In the genomic region with DNA sequence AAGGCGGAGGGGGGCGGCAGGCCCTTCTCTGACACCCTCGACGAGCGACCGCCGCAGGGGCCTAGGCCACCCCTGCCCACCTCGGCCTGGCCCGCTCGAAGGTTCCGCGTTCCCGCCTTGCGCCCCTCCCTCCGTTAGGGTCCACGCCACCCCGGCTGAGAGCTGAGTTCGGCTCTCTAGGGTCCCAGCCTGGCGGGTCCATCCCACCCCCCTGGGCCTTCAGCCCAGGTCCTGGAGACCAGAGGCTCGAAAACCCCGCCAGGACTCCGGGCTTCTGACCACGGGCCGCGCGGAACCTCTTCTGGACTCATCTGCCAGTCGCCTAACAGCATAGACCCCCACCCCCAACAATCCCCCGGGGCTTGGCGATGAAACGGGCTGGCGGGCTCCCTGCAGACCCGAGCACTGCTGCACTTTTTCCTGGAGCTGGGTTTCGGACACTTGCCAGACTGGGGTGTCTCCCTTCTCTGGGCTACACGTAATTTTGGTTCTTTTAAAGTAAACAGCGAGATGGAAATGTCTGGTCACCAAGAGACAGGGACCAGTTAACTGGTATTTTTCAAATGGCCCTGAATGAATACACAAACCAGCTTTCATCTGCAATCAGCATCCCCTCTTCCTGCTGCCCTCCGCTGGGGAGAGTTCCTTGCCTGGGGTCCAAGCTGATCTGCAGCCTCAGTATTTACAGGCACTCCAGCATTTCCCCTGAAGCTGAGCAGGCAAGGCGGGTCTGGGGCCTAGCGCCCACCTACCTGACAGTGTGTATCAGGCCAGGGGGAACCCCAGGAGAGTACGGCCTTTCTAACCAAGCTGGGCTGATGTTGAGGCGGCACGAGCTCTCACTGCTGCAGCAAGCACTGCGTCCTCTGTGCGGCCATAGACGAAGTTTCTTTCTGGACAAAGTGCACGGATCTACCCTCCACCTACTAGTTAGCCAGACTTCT, we compare ENCODE assay signal across 1 cellular context.
A peak's percentile ranks its signal among the peaks of the same experiment; 100 is the strongest.
TF ChIP-seq lines count a peak whose summit lies in the region.

No MANE protein-coding gene starts in this region.

TF ChIP-seq in WTC11, 78 proteins besides CTCF, POLR2A, EP300 and RAD21 (continued from another document):
- TF ChIP-seq, protein P1, sequence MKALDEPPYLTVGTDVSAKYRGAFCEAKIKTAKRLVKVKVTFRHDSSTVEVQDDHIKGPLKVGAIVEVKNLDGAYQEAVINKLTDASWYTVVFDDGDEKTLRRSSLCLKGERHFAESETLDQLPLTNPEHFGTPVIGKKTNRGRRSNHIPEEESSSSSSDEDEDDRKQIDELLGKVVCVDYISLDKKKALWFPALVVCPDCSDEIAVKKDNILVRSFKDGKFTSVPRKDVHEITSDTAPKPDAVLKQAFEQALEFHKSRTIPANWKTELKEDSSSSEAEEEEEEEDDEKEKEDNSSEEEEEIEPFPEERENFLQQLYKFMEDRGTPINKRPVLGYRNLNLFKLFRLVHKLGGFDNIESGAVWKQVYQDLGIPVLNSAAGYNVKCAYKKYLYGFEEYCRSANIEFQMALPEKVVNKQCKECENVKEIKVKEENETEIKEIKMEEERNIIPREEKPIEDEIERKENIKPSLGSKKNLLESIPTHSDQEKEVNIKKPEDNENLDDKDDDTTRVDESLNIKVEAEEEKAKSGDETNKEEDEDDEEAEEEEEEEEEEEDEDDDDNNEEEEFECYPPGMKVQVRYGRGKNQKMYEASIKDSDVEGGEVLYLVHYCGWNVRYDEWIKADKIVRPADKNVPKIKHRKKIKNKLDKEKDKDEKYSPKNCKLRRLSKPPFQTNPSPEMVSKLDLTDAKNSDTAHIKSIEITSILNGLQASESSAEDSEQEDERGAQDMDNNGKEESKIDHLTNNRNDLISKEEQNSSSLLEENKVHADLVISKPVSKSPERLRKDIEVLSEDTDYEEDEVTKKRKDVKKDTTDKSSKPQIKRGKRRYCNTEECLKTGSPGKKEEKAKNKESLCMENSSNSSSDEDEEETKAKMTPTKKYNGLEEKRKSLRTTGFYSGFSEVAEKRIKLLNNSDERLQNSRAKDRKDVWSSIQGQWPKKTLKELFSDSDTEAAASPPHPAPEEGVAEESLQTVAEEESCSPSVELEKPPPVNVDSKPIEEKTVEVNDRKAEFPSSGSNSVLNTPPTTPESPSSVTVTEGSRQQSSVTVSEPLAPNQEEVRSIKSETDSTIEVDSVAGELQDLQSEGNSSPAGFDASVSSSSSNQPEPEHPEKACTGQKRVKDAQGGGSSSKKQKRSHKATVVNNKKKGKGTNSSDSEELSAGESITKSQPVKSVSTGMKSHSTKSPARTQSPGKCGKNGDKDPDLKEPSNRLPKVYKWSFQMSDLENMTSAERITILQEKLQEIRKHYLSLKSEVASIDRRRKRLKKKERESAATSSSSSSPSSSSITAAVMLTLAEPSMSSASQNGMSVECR (CRISPR knock-in tag; IDR thresholded peaks at IDR 0.05; ENCODE audit: borderline replicate concordance), result no peak
- peak; percentile 48 for TF ChIP-seq SP1 (CRISPR knock-in tag; conservative IDR thresholded peaks at IDR 0.05)
- TF ChIP-seq, protein P2, sequence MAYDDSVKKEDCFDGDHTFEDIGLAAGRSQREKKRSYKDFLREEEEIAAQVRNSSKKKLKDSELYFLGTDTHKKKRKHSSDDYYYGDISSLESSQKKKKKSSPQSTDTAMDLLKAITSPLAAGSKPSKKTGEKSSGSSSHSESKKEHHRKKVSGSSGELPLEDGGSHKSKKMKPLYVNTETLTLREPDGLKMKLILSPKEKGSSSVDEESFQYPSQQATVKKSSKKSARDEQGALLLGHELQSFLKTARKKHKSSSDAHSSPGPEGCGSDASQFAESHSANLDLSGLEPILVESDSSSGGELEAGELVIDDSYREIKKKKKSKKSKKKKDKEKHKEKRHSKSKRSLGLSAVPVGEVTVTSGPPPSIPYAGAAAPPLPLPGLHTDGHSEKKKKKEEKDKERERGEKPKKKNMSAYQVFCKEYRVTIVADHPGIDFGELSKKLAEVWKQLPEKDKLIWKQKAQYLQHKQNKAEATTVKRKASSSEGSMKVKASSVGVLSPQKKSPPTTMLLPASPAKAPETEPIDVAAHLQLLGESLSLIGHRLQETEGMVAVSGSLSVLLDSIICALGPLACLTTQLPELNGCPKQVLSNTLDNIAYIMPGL (CRISPR knock-in tag; IDR thresholded peaks at IDR 0.05), result no peak
- no peak for TF ChIP-seq TCF7 (CRISPR knock-in tag; IDR thresholded peaks at IDR 0.05; ENCODE audit: low read depth)
- peak; percentile 22; the same call in 1 of the 2 replicates for TF ChIP-seq PRRX2 (CRISPR knock-in tag; IDR thresholded peaks at IDR 0.05)
- TF ChIP-seq, protein P3, sequence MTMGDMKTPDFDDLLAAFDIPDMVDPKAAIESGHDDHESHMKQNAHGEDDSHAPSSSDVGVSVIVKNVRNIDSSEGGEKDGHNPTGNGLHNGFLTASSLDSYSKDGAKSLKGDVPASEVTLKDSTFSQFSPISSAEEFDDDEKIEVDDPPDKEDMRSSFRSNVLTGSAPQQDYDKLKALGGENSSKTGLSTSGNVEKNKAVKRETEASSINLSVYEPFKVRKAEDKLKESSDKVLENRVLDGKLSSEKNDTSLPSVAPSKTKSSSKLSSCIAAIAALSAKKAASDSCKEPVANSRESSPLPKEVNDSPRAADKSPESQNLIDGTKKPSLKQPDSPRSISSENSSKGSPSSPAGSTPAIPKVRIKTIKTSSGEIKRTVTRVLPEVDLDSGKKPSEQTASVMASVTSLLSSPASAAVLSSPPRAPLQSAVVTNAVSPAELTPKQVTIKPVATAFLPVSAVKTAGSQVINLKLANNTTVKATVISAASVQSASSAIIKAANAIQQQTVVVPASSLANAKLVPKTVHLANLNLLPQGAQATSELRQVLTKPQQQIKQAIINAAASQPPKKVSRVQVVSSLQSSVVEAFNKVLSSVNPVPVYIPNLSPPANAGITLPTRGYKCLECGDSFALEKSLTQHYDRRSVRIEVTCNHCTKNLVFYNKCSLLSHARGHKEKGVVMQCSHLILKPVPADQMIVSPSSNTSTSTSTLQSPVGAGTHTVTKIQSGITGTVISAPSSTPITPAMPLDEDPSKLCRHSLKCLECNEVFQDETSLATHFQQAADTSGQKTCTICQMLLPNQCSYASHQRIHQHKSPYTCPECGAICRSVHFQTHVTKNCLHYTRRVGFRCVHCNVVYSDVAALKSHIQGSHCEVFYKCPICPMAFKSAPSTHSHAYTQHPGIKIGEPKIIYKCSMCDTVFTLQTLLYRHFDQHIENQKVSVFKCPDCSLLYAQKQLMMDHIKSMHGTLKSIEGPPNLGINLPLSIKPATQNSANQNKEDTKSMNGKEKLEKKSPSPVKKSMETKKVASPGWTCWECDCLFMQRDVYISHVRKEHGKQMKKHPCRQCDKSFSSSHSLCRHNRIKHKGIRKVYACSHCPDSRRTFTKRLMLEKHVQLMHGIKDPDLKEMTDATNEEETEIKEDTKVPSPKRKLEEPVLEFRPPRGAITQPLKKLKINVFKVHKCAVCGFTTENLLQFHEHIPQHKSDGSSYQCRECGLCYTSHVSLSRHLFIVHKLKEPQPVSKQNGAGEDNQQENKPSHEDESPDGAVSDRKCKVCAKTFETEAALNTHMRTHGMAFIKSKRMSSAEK (CRISPR knock-in tag; IDR thresholded peaks at IDR 0.05; ENCODE audit: borderline replicate concordance), result no peak
- 0 out of 2 replicates have a peak, but pooled peaks have one; percentile 2 for TF ChIP-seq ELF4 (CRISPR knock-in tag; IDR thresholded peaks at IDR 0.05; ENCODE audit: low read depth)
TF ChIP-seq in WTC11: peak in this region for 5.
